11 cellular contexts compared by ENCODE assay signal in the genomic region with DNA sequence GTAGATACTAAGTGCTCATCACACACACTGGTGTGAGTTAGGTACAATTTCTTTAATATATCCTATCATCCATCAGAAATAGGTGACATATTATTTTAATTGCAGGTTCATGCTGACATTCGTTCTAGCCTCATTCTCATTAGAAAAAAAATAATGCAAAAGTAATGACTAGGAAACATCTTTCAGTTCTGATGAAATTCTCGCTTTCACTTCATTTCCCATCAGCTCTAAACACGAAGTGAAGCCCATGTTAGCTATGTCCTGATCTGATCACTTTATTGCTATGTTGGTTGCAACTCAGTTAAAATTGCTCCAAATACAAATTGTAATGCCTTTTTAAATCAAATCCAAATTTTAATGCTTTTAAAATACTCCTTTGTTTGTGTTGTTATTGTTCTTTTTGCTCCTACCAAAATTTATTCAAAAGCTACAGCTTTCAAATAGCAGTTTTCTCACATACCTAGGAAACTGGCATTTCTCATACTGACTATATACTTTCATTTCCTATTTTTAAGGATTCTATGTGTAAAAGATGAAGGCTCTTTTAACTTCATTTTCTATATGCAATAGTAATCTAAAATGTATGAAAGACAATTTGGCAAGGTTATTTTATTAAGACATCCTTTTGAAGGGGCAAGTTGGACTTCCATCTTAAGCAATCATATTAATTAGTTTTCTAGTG.
A peak's percentile ranks its signal among the peaks of the same experiment; 100 is the strongest.
DNase-seq lines count a peak whose midpoint lies in the region; ATAC-seq lines count a peak whose summit lies in the region.
"Had no signal": no experiment of that assay in that cellular context is flagged by ENCODE, and none has a peak within 500 bp of the region (broad histone marks: within the 10 kb centered on the region; RNA-seq: fewer than 3 reads in every experiment).

No MANE protein-coding gene starts in this region.

- peak overlapping the region; percentile 39 for H3K27ac Mint-ChIP-seq in stimulated activated memory B cell treated with anti-CD40 and anti-IgM and Interleukin-4, amounts not matched to agents 10 μg/mL and 1 μg/mL and 100 μg/mL, for 72 hours
- H3K27ac Mint-ChIP-seq: CD4-positive, alpha-beta T cell had no signal

- H3K4me1 Mint-ChIP-seq in stimulated activated memory B cell treated with anti-CD40 and anti-IgM and Interleukin-4, amounts not matched to agents 10 μg/mL and 1 μg/mL and 100 μg/mL, for 72 hours, result peaks cover 5% of the 10 kb centered on the region
- H3K4me1 Mint-ChIP-seq: neural crest cell had no signal

- peak; percentile 90 for ATAC-seq in GM19043 (IDR thresholded peaks at IDR 0.05; ENCODE audit: low read depth, unreplicated experiment)
- peak; percentile 96 for ATAC-seq in HG02610 (IDR thresholded peaks at IDR 0.05; ENCODE audit: unreplicated experiment)
- ATAC-seq in HG03280 (IDR thresholded peaks at IDR 0.05; ENCODE audit: unreplicated experiment), result peak; percentile 97
- ATAC-seq in stimulated activated memory B cell treated with anti-CD40 and anti-IgM and Interleukin-4, amounts not matched to agents 10 μg/mL and 1 μg/mL and 100 μg/mL, for 72 hours, result no peak
- ATAC-seq: SK-N-SH treated with all-trans-retinoic acid at 6 μM for 48 hours had no signal

- DNase-seq in stimulated activated CD4-positive, alpha-beta T cell treated with anti-CD3 and anti-CD28 coated beads, Interleukin-1b, Interleukin-23, amount 100 ng/mL, for 48 hours, result no peak
- DNase-seq in ACHN, result no peak
- DNase-seq in COR-L47 (lab: John Stamatoyannopoulos, UW), result no peak
- DNase-seq: CD4-positive, alpha-beta T cell; WERI-Rb-1 had no signal

- H3K36me3 Mint-ChIP-seq in stimulated activated memory B cell treated with anti-CD40 and anti-IgM and Interleukin-4, amounts not matched to agents 10 μg/mL and 1 μg/mL and 100 μg/mL, for 72 hours, result no peaks in the 10 kb centered on the region

- H3K4me3 Mint-ChIP-seq in stimulated activated memory B cell treated with anti-CD40 and anti-IgM and Interleukin-4, amounts not matched to agents 10 μg/mL and 1 μg/mL and 100 μg/mL, for 72 hours, result peak overlapping the region; percentile 36
- H3K4me3 Mint-ChIP-seq: CD4-positive, alpha-beta T cell; neural crest cell had no signal

- H3K27me3 Mint-ChIP-seq in stimulated activated memory B cell treated with anti-CD40 and anti-IgM and Interleukin-4, amounts not matched to agents 10 μg/mL and 1 μg/mL and 100 μg/mL, for 72 hours, result no peaks in the 10 kb centered on the region
- H3K27me3 Mint-ChIP-seq: CD4-positive, alpha-beta T cell had no signal

- in situ Hi-C loops in ACHN (cut with HindIII; ENCODE audit: low pct_ligation_motif_present, low pct_unique_long_range_greater_than_20kb, low sequenced_read_pairs), result no loop called here

- H3K9me3 Mint-ChIP-seq in stimulated activated memory B cell treated with anti-CD40 and anti-IgM and Interleukin-4, amounts not matched to agents 10 μg/mL and 1 μg/mL and 100 μg/mL, for 72 hours, result no peaks in the 10 kb centered on the region
- H3K9me3 Mint-ChIP-seq: CD4-positive, alpha-beta T cell; neural crest cell had no signal
